ENCODE assay signal across 9 cellular contexts in the genomic region with DNA sequence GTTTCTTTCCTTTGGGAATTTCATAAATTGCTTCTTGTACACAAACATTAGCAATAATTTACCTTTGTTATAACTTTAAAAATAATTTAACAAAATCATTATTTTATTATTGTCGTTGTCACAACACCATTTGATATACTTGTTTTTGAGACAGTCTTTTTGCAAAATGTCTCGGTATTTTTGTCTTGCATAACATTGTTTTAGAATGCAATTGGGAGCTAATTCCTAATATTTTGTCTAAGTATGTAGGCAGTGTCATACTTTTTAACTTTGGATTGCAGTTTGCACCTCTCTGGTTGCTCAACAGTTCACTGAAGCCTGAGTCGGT. TPM values are rescaled to one million over a fixed set of nuclear protein-coding genes. Genes with fewer than 3 reads are reported as not detected.
DNase-seq lines count a peak whose midpoint lies in the region; ATAC-seq and TF ChIP-seq lines count a peak whose summit lies in the region.
"Had no signal": no experiment of that assay in that cellular context is flagged by ENCODE, and none has a peak within 500 bp of the region (broad histone marks: within the 10 kb centered on the region; RNA-seq: fewer than 3 reads in every experiment).

No MANE protein-coding gene starts in this region.

- H3K4me3 ChIP-seq in heart left ventricle (peak overlapping the region in 11 of 12 donors; percentile 30 to 73 (median 58)), cardiac fibroblast (replicated peaks in 1 of 2; ENCODE audit: low read depth in 2 of 2, low read length in 2 of 2) (peak overlapping the region; percentile 67 to 69), mucosa of rectum (ENCODE audit: low read length in 2 of 2) (peak overlapping the region; percentile 73 to 86), upper lobe of right lung (peak overlapping the region; percentile 53)

- no peak for DNase-seq in heart left ventricle
- DNase-seq in left ventricle myocardium superior = no peak
- no peak for DNase-seq in cardiac fibroblast (ENCODE audit: low read depth in 2 of 2)
- no peak for DNase-seq in upper lobe of right lung
- DNase-seq in stimulated activated CD4-positive, alpha-beta T cell treated with anti-CD3 and anti-CD28 coated beads, Interleukin-1b, Interleukin-23, amount 100 ng/mL, for 48 hours = no peak
- DNase-seq: DMS79 had no signal

- H3K36me3 ChIP-seq in heart left ventricle (no peaks in the 10 kb centered on the region), mucosa of rectum (ENCODE audit: control insufficient read depth in 2 of 2, insufficient read depth in 2 of 2, low read length in 2 of 2) (no peaks in the 10 kb centered on the region), upper lobe of right lung (no peaks in the 10 kb centered on the region)

- TF ChIP-seq POLR2A in heart left ventricle (IDR thresholded peaks at IDR 0.05) = no peak

- intact Hi-C loops in heart left ventricle (cut with DNase I) = loop anchor here in 4 of 10 donors (5.0 to 10.0 kb wide), 3 partner anchors 153 to 1390 kb away; no protein-coding TSS in a partner anchor
- intact Hi-C loops in left ventricle myocardium superior (cut with micrococcal nuclease) = no loop called here
- intact Hi-C loops in upper lobe of right lung (cut with DNase I) = no loop called here

- peak overlapping the region in 1 of 12 donors; percentile 66 for H3K27ac ChIP-seq in heart left ventricle
- no peak overlapping the region for H3K27ac ChIP-seq in mucosa of rectum (ENCODE audit: low read depth in 2 of 2, low read length in 2 of 2)
- H3K27ac ChIP-seq in upper lobe of right lung = no peak overlapping the region

- TF ChIP-seq CTCF in heart left ventricle (IDR thresholded peaks at IDR 0.05) (no peak), cardiac fibroblast (IDR thresholded peaks at IDR 0.05; ENCODE audit: low read depth, low read length) (no peak), upper lobe of right lung (IDR thresholded peaks at IDR 0.05) (no peak)

- no peaks in the 10 kb centered on the region for H3K9me3 ChIP-seq in heart left ventricle
- no peaks in the 10 kb centered on the region for H3K9me3 ChIP-seq in mucosa of rectum (ENCODE audit: control insufficient read depth in 2 of 2, low read length in 2 of 2)
- H3K9me3 ChIP-seq in upper lobe of right lung = no peaks in the 10 kb centered on the region

- ATAC-seq in heart left ventricle (no peak), left ventricle myocardium superior (no peak), upper lobe of right lung (no peak), HG03159 (IDR thresholded peaks at IDR 0.05; ENCODE audit: unreplicated experiment) (no peak), HG03565 (IDR thresholded peaks at IDR 0.05; ENCODE audit: unreplicated experiment) (no peak)

- no peak overlapping the region for H3K9ac ChIP-seq in mucosa of rectum (ENCODE audit: low read depth in 1 of 2, low read length in 2 of 2)

- H3K27me3 ChIP-seq in heart left ventricle (peaks cover 0 to 51% (median 10%) of the 10 kb centered on the region in 9 donors), mucosa of rectum (ENCODE audit: control insufficient read depth in 2 of 2, insufficient read depth in 2 of 2, low read length in 2 of 2) (peaks cover 2 to 5% of the 10 kb centered on the region in 2 donors), upper lobe of right lung (peaks cover 5% of the 10 kb centered on the region)

- WGBS in heart left ventricle, 4 donors = 14 to 17% (median 16%) methylated on average over 3 of the region's 3 CpGs

- H3K4me1 ChIP-seq in heart left ventricle (peaks cover 0 to 12% (median 5%) of the 10 kb centered on the region in 12 donors), mucosa of rectum (ENCODE audit: control insufficient read depth in 2 of 2, insufficient read depth in 2 of 2, low read length in 2 of 2) (peaks cover 8% of the 10 kb centered on the region in 2 donors), upper lobe of right lung (peaks cover 6% of the 10 kb centered on the region)

RNA-seq across cellular contexts. Expression of gene CFAP299, which starts 0.3 kb away (rescaled TPM):
- under 1 TPM in 1 of 9 donors, not detected in 8; 0.25 TPM for total RNA-seq in heart left ventricle
- not detected for polyA plus RNA-seq in heart left ventricle
- total RNA-seq in left ventricle myocardium superior = not detected
- not detected for total RNA-seq in upper lobe of right lung
